28 cellular contexts compared by ENCODE assay signal in genomic region chr2:175540421-175540820, GRCh38.
"Had no signal": no experiment of that assay in that cellular context is flagged by ENCODE, and none has a peak within 500 bp of the region (broad histone marks: within the 10 kb centered on the region; RNA-seq: fewer than 3 reads in every experiment).

No MANE protein-coding gene starts in this region.

- H3K27me3 ChIP-seq: colonic mucosa, esophagus muscularis mucosa, esophagus squamous epithelium, foreskin keratinocyte, gastrocnemius medialis, gastroesophageal sphincter, heart left ventricle, heart right ventricle, hepatocyte had no signal

- H3K4me2 ChIP-seq: hepatocyte had no signal

- H3K4me3 ChIP-seq: colonic mucosa, coronary artery, dorsolateral prefrontal cortex, esophagus muscularis mucosa, esophagus squamous epithelium, gastrocnemius medialis, gastroesophageal sphincter, heart left ventricle, heart right ventricle, hepatocyte had no signal

- H3K79me2 ChIP-seq: hepatocyte had no signal

- ATAC-seq: effector memory CD8-positive, alpha-beta T cell; esophagus mucosa; foreskin keratinocyte; gastrocnemius medialis; gastroesophageal sphincter; heart left ventricle; heart right ventricle had no signal

- H2AFZ ChIP-seq: hepatocyte had no signal

- H3K9me3 ChIP-seq: colonic mucosa, esophagus squamous epithelium, gastrocnemius medialis had no signal

- H3K4me1 ChIP-seq: colonic mucosa, esophagus muscularis mucosa, esophagus squamous epithelium, foreskin keratinocyte, gastrocnemius medialis, gastroesophageal sphincter, heart left ventricle, heart right ventricle had no signal

- H3K27ac ChIP-seq: colonic mucosa, coronary artery, dorsolateral prefrontal cortex, epithelial cell of prostate, esophagus muscularis mucosa, esophagus squamous epithelium, foreskin keratinocyte, gastrocnemius medialis, gastroesophageal sphincter, heart left ventricle, heart right ventricle, hepatocyte had no signal

- FAIRE-seq: endometrium, endothelial cell of umbilical vein, frontal cortex had no signal

- H3K36me3 ChIP-seq: colonic mucosa, esophagus muscularis mucosa, esophagus squamous epithelium, gastrocnemius medialis, gastroesophageal sphincter, heart left ventricle, heart right ventricle had no signal

- DNase-seq: colonic mucosa; cortex of kidney; dermis blood vessel endothelial cell; dorsolateral prefrontal cortex; effector CD4-positive, alpha-beta T cell; effector CD8-positive, alpha-beta T cell; effector memory CD4-positive, alpha-beta T cell; effector memory CD8-positive, alpha-beta T cell; endodermal cell; erythroblast; esophagus squamous epithelium; foreskin fibroblast; foreskin keratinocyte; foreskin melanocyte; gastrocnemius medialis; glutamatergic neuron; head of caudate nucleus; heart left ventricle; heart right ventricle had no signal
